In the genomic region with DNA sequence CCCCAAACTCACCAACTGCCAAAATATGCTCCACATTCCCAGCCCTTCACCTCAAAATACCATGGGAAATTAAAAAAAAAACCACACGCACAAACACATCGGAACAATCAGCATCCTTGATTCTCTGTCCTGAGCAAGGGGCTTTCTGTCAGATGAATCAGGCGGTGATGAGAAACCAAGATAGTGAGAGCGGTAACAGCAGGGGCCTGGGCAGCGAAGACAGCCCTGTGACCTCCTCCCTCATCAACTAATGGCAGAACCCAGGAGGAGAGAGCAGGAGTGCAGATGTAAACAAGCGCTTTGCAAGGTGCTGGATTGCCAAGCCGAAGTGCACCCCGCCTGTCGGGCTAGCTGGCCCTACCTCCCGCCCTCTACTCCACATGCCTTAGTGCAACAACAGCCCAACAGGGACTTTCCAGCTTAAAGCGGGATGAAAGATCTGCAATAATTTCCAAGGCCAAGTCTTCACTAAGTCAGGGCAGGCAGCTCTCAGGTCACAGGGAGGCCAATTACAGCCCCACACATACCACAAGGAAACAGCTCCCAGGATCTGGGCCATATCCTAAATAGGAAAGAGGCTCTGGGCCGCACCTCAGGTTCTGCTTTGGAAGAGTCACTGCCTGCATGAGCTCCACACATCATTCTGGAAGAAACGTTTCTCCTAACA, we compare ENCODE assay signal across 11 cellular contexts.
DNase-seq lines count a peak whose midpoint lies in the region; ATAC-seq and TF ChIP-seq lines count a peak whose summit lies in the region.
"Had no signal": no experiment of that assay in that cellular context is flagged by ENCODE, and none has a peak within 500 bp of the region (broad histone marks: within the 10 kb centered on the region; RNA-seq: fewer than 3 reads in every experiment).

No MANE protein-coding gene starts in this region.

- DNase-seq in AG20443 (ENCODE audit: low spot score) (peak; percentile 53), left colon (no peak), lower leg skin (ENCODE audit: low spot score in 2 of 2) (no peak)
- no peak for DNase-seq in activated CD4-positive, alpha-beta memory T cell treated with anti-CD3 and anti-CD28 coated beads, Interleukin-2, amount 10 ng/mL, durations not matched to agents 7 days and 5 days
- DNase-seq: HFFc6 had no signal

- H3K4me3 ChIP-seq in skeletal muscle tissue (ENCODE audit: low read length in 3 of 3) (peak overlapping the region; percentile 14 to 64 (median 49)), lower leg skin (ENCODE audit: low read depth, poor library complexity, severe bottlenecking) (no peak overlapping the region)
- H3K4me3 ChIP-seq: SJSA1 had no signal

- CTCF ChIA-PET in activated CD4-positive, alpha-beta memory T cell treated with anti-CD3 and anti-CD28 coated beads, Interleukin-2, amount 10 ng/mL, durations not matched to agents 7 days and 5 days (lab: Charles Lee): interaction anchor here (1.0 kb wide), 1 partner anchor 16 kb away, joined by 3 read pairs; no protein-coding TSS in a partner anchor

- peak overlapping the region; percentile 36 to 79 (median 54) for H3K9ac ChIP-seq in skeletal muscle tissue (ENCODE audit: low read depth in 1 of 3, low read length in 3 of 3)

- H3K36me3 Mint-ChIP-seq in activated CD4-positive, alpha-beta memory T cell treated with anti-CD3 and anti-CD28 coated beads, Interleukin-2, amount 10 ng/mL, durations not matched to agents 7 days and 5 days (ENCODE audit: low read depth): no peaks in the 10 kb centered on the region

- no peaks in the 10 kb centered on the region for H3K27me3 ChIP-seq in skeletal muscle tissue (ENCODE audit: control insufficient read depth in 3 of 3, insufficient read depth in 3 of 3, low read length in 3 of 3)
- H3K27me3 ChIP-seq: neutrophil, SJSA1 had no signal

- POLR2A ChIA-PET in activated CD4-positive, alpha-beta memory T cell treated with anti-CD3 and anti-CD28 coated beads, Interleukin-2, amount 10 ng/mL, durations not matched to agents 7 days and 5 days (lab: Charles Lee): no interaction called here

- H3K4me1 Mint-ChIP-seq in activated CD4-positive, alpha-beta memory T cell treated with anti-CD3 and anti-CD28 coated beads, Interleukin-2, amount 10 ng/mL, durations not matched to agents 7 days and 5 days: peaks cover 10% of the 10 kb centered on the region

- TF ChIP-seq POLR2A in lower leg skin (IDR thresholded peaks at IDR 0.05): no peak

- H3K36me3 ChIP-seq in skeletal muscle tissue (ENCODE audit: control insufficient read depth in 3 of 3, insufficient read depth in 3 of 3, low read length in 3 of 3): peaks cover 5 to 13% (median 9%) of the 10 kb centered on the region in 3 donors
- H3K36me3 ChIP-seq: neutrophil had no signal

- ATAC-seq in left colon (peak; percentile 31), GM18907 (IDR thresholded peaks at IDR 0.05; ENCODE audit: unreplicated experiment) (no peak), GM19467 (IDR thresholded peaks at IDR 0.05; ENCODE audit: unreplicated experiment) (no peak)

- no peaks in the 10 kb centered on the region for H3K9me3 Mint-ChIP-seq in activated CD4-positive, alpha-beta memory T cell treated with anti-CD3 and anti-CD28 coated beads, Interleukin-2, amount 10 ng/mL, durations not matched to agents 7 days and 5 days
- H3K9me3 Mint-ChIP-seq: HFFc6 had no signal

- 26 to 31% methylated on average over 10 to 13 of the region's 13 CpGs for WGBS in lower leg skin, 2 donors

- H3K27me3 Mint-ChIP-seq in activated CD4-positive, alpha-beta memory T cell treated with anti-CD3 and anti-CD28 coated beads, Interleukin-2, amount 10 ng/mL, durations not matched to agents 7 days and 5 days: no peaks in the 10 kb centered on the region

- peak overlapping the region; percentile 81 for H3K27ac ChIP-seq in cingulate gyrus (ENCODE audit: low read depth, low read length)
- H3K27ac ChIP-seq in skeletal muscle tissue (ENCODE audit: low read depth, low read length): peak overlapping the region; percentile 78
- H3K27ac ChIP-seq: neutrophil, SJSA1 had no signal

- intact Hi-C loops in left colon (cut with DNase I, micrococcal nuclease): no loop called here
- intact Hi-C loops in lower leg skin (cut with DNase I; ENCODE audit: low total_unique reads): no loop called here

- peaks cover 34 to 59% (median 53%) of the 10 kb centered on the region in 3 donors for H3K4me1 ChIP-seq in skeletal muscle tissue (ENCODE audit: control insufficient read depth in 3 of 3, insufficient read depth in 3 of 3, low read length in 3 of 3)
- H3K4me1 ChIP-seq: SJSA1 had no signal

- no peak overlapping the region for H3K4me3 Mint-ChIP-seq in activated CD4-positive, alpha-beta memory T cell treated with anti-CD3 and anti-CD28 coated beads, Interleukin-2, amount 10 ng/mL, durations not matched to agents 7 days and 5 days
- H3K4me3 Mint-ChIP-seq: HFFc6 had no signal

- TF ChIP-seq CTCF in lower leg skin (IDR thresholded peaks at IDR 0.05): no peak

- no peaks in the 10 kb centered on the region for H3K9me3 ChIP-seq in skeletal muscle tissue (ENCODE audit: control insufficient read depth in 3 of 3, low read length in 3 of 3)
- H3K9me3 ChIP-seq: neutrophil, SJSA1 had no signal

- no peak overlapping the region for H3K27ac Mint-ChIP-seq in activated CD4-positive, alpha-beta memory T cell treated with anti-CD3 and anti-CD28 coated beads, Interleukin-2, amount 10 ng/mL, durations not matched to agents 7 days and 5 days
- H3K27ac Mint-ChIP-seq: HFFc6 had no signal
